Comparison of ENCODE assay signal across 9 cellular contexts in the genomic region with DNA sequence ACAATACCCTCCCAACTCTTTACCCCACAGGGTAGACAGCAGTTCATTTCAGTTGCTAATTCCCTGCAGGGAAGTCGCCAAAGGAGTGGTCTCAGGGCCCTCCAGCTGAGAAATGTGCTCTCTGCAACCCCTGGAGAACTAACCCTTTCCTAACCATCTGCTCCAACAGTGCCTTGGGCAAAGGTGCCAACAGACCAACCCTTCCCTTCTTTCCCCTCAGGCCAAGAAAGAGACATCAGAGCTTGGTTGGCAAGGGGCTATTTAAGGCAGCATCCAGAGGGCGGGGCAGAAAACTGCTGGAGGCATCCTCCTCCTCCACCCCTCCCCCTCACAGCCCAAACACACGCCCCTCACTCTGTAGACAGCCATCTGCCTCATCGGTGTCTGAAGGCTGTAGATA. TPM values are rescaled to one million over a fixed set of nuclear protein-coding genes. Genes with fewer than 3 reads are reported as not detected.
DNase-seq lines count a peak whose midpoint lies in the region; ATAC-seq and TF ChIP-seq lines count a peak whose summit lies in the region.
"Had no signal": no experiment of that assay in that cellular context is flagged by ENCODE, and none has a peak within 500 bp of the region (broad histone marks: within the 10 kb centered on the region; RNA-seq: fewer than 3 reads in every experiment).

No MANE protein-coding gene starts in this region.

- POLR2A ChIA-PET in Caco-2 (lab: Charles Lee) (no interaction called here), T-cell (lab: Charles Lee) (no interaction called here)

- DNase-seq in Caco-2 (no peak), T-cell (no peak), right cardiac atrium (no peak), trophoblast cell (no peak), midbrain (lab: John Stamatoyannopoulos, UW) (no peak), Kasumi-1 (lab: John Stamatoyannopoulos, UW) (no peak), NCI-H2171 treated with DMSO at 0.1 percent for 48 hours (lab: John Stamatoyannopoulos, UW) (no peak)
- no peak for DNase-seq in stimulated activated CD4-positive, alpha-beta T cell treated with anti-CD3 and anti-CD28 coated beads, Interleukin-2, amount 100 ng/mL, for 48 hours
- DNase-seq: NCI-H774 had no signal

- H3K79me1 ChIP-seq in trophoblast cell (ENCODE audit: low read length), result peaks cover 5% of the 10 kb centered on the region

- H3K4me3 ChIP-seq in Caco-2 (ENCODE audit: low read depth, low read length) (peak overlapping the region; percentile 89), right cardiac atrium (ENCODE audit: low read length) (peak overlapping the region; percentile 89), trophoblast cell (ENCODE audit: low read depth, low read length) (no peak overlapping the region)

- H2BK12ac ChIP-seq in trophoblast cell (ENCODE audit: low read length), result no peak overlapping the region

- H3K9me3 Mint-ChIP-seq in Caco-2 (ENCODE audit: unreplicated experiment) (no peaks in the 10 kb centered on the region), T-cell (no peaks in the 10 kb centered on the region)

- H2BK5ac ChIP-seq in trophoblast cell (ENCODE audit: low read depth, low read length, poor library complexity), result no peak overlapping the region

- H2AFZ ChIP-seq in trophoblast cell (ENCODE audit: insufficient read depth, low read length, poor library complexity), result no peak overlapping the region

- H3K27ac ChIP-seq in right cardiac atrium (ENCODE audit: low read length) (peak overlapping the region; percentile 77), trophoblast cell (ENCODE audit: low read depth, low read length) (no peak overlapping the region)

- H3K9ac ChIP-seq in trophoblast cell (ENCODE audit: low read length), result no peak overlapping the region

- H4K12ac ChIP-seq in trophoblast cell (ENCODE audit: low read depth, low read length), result no peak overlapping the region

- intact Hi-C loops in Caco-2 (cut with micrococcal nuclease; ENCODE audit: unreplicated experiment) (no loop called here), right cardiac atrium (cut with DNase I) (loop anchor here in 2 of 4 donors (5.0 to 10.0 kb wide), 3 partner anchors 42 to 122 kb away; no protein-coding TSS in a partner anchor)

- H4K91ac ChIP-seq in trophoblast cell (ENCODE audit: low read depth, low read length), result no peak overlapping the region

- H3K23ac ChIP-seq in trophoblast cell (ENCODE audit: low read length), result no peak overlapping the region

- H3K4me3 Mint-ChIP-seq in Caco-2 (ENCODE audit: unreplicated experiment) (peak overlapping the region; percentile 99), T-cell (peak overlapping the region; percentile 60 to 98 (median 78))

- H3K4me2 ChIP-seq in trophoblast cell (ENCODE audit: low read length), result peak overlapping the region; percentile 1

- H3K27ac Mint-ChIP-seq in Caco-2 (ENCODE audit: unreplicated experiment) (no peak overlapping the region), T-cell (peak overlapping the region in 1 of 2 donors; percentile 71)

- WGBS in right cardiac atrium, result 21% methylated on average over 4 of the region's 4 CpGs
- no CpG with 5 or more reads among the region's 4 CpGs for WGBS in trophoblast cell (ENCODE audit: extremely low coverage, insufficient coverage, insufficient read length)

- H3K9me3 ChIP-seq in Caco-2, result no peaks in the 10 kb centered on the region
- no peaks in the 10 kb centered on the region for H3K9me3 ChIP-seq in right cardiac atrium (ENCODE audit: control insufficient read depth, low read length)
- H3K9me3 ChIP-seq in trophoblast cell (ENCODE audit: insufficient read depth, low read depth, low read length), result no peaks in the 10 kb centered on the region

- peaks cover 22% of the 10 kb centered on the region for H3K36me3 Mint-ChIP-seq in Caco-2 (ENCODE audit: insufficient read depth, unreplicated experiment)
- no peaks in the 10 kb centered on the region for H3K36me3 Mint-ChIP-seq in T-cell

- H3K4me1 Mint-ChIP-seq in Caco-2 (ENCODE audit: low read depth, unreplicated experiment) (peaks cover 45% of the 10 kb centered on the region), T-cell (peaks cover 9 to 14% (median 13%) of the 10 kb centered on the region in 3 donors)

- no peaks in the 10 kb centered on the region for H3K79me2 ChIP-seq in trophoblast cell (ENCODE audit: control insufficient read depth, insufficient read depth, low read length, poor library complexity)

- TF ChIP-seq CTCF in Caco-2 (IDR thresholded peaks at IDR 0.05; ENCODE audit: insufficient read depth in 1 of 2, low read depth in 1 of 2, low read length in 1 of 2, severe bottlenecking in 1 of 2, unreplicated experiment in 1 of 2), result no peak

- no peak overlapping the region for H3K4ac ChIP-seq in trophoblast cell (ENCODE audit: low read depth, low read length)

- H3K4me1 ChIP-seq in Caco-2 (peaks cover 34% of the 10 kb centered on the region), right cardiac atrium (ENCODE audit: control insufficient read depth, insufficient read depth, low read length) (peaks cover 11% of the 10 kb centered on the region), trophoblast cell (ENCODE audit: control insufficient read depth in 1 of 2, insufficient read depth in 2 of 2, low read length in 2 of 2) (peaks cover 10 to 15% of the 10 kb centered on the region in 2 experiments)

- H4K8ac ChIP-seq in trophoblast cell (ENCODE audit: low read depth, low read length), result no peak overlapping the region

- CTCF ChIA-PET in Caco-2 (lab: Charles Lee) (interaction anchor here (1.0 kb wide), 1 partner anchor 79 kb away, joined by 3 read pairs; no protein-coding TSS in a partner anchor), T-cell (lab: Charles Lee) (interaction anchor here in 1 of 2 donors (1.0 kb wide), 1 partner anchor 134 kb away, joined by 3 read pairs; the partner anchor contains the start of gene TCTN3)

- H3K27me3 Mint-ChIP-seq in Caco-2 (ENCODE audit: insufficient read depth, unreplicated experiment) (no peaks in the 10 kb centered on the region), T-cell (peaks cover 0 to 7% of the 10 kb centered on the region in 2 donors)

- no TSS peak for BruUV-seq in Caco-2 (replicated peaks; lab: Mats Ljungman, UMichigan)

- H3K36me3 ChIP-seq in Caco-2 (ENCODE audit: control insufficient read depth, insufficient read depth, low read length), result no peaks in the 10 kb centered on the region
- H3K36me3 ChIP-seq in trophoblast cell (ENCODE audit: control insufficient read depth in 1 of 2, insufficient read depth in 2 of 2, low read length in 2 of 2), result no peaks in the 10 kb centered on the region

- no peak for ATAC-seq in T-cell (replicated peaks in 1 of 4)
- no peak for ATAC-seq in right cardiac atrium

- H2AK5ac ChIP-seq in trophoblast cell (ENCODE audit: low read length), result no peak overlapping the region

- no peak overlapping the region for H3K18ac ChIP-seq in trophoblast cell (ENCODE audit: low read length)

- H3K14ac ChIP-seq in trophoblast cell (ENCODE audit: low read length), result no peak overlapping the region

- no peak overlapping the region for H2BK120ac ChIP-seq in trophoblast cell (ENCODE audit: insufficient read depth, low read length, poor library complexity)

- H3K27me3 ChIP-seq in Caco-2 (replicated peaks; ENCODE audit: control insufficient read depth, insufficient read depth, low read length), result no peaks in the 10 kb centered on the region
- no peaks in the 10 kb centered on the region for H3K27me3 ChIP-seq in right cardiac atrium (ENCODE audit: control insufficient read depth, insufficient read depth)
- H3K27me3 ChIP-seq in trophoblast cell (ENCODE audit: insufficient read depth, low read length), result peaks cover 10% of the 10 kb centered on the region

RNA-seq across cellular contexts. Expression of gene SORBS1, which starts 1.7 kb away (rescaled TPM):
- total RNA-seq in Caco-2 (2022), result 39.3 and 44.1 TPM in 2 replicates
- 1 to 10 TPM in 4 of 5 donors, under 1 TPM in 1; 0.98 to 2.4 (median 1.8) TPM for total RNA-seq in T-cell
- 100 to 1,000 TPM; 347 to 511 (median 454) TPM for total RNA-seq in right cardiac atrium
- polyA plus RNA-seq in right cardiac atrium, result 225 TPM
- polyA plus RNA-seq in trophoblast cell (2013), result 20.4 and 22.1 TPM in 2 replicates

Comparison
In these comparisons a context has a peak if more than half of its experiments do, and no peak if none do; other contexts are left out.
1. RNA of gene SORBS1, which starts 1.7 kb away (total RNA-seq): 347 to 511 TPM in right cardiac atrium and 39.3 to 44.1 TPM in Caco-2; 0.98 to 2.4 TPM in T-cell; every median in the first group is over 10 times any median in the second.